In the genomic region with DNA sequence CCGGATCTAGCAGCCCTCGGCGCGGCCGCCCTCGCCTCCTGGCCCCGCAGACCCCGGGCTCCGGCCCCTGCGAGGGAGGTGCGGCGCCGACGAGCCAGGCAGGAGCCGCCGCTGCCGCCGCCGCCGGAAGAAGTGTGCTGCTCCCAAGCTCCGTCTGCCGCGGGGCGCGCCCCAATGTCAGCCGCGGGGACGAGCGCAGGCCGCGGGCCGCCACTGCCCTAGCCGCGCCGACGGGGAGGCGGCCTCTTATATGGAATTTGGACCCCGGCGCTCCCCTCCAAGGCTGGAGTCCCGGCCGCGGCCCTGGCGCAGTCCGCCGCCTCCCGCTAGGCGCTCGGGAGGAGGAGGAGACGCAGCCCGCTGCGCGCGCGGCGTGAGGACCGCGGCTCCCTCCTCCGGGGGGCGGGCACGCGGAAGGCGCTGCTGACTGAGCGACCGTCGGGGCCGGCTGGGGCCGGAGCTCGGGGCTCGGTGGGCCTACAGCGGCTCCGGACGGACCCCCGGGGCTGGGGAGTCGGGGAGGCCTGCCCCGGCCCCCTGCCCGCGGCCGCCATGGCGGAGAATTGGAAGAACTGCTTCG, we compare ENCODE assay signal across 1 cellular context.
TF ChIP-seq lines count a peak whose summit lies in the region.

A gene with protein sequence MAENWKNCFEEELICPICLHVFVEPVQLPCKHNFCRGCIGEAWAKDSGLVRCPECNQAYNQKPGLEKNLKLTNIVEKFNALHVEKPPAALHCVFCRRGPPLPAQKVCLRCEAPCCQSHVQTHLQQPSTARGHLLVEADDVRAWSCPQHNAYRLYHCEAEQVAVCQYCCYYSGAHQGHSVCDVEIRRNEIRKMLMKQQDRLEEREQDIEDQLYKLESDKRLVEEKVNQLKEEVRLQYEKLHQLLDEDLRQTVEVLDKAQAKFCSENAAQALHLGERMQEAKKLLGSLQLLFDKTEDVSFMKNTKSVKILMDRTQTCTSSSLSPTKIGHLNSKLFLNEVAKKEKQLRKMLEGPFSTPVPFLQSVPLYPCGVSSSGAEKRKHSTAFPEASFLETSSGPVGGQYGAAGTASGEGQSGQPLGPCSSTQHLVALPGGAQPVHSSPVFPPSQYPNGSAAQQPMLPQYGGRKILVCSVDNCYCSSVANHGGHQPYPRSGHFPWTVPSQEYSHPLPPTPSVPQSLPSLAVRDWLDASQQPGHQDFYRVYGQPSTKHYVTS (plus strand): TSS at position 414 of the 580 bp plus-strand sequence. CDS start 139 bp downstream, at position 553.

TF ChIP-seq in GM23338, 12 proteins besides CTCF, POLR2A, EP300 and RAD21 (continued from another document):
- TF ChIP-seq, protein P1, sequence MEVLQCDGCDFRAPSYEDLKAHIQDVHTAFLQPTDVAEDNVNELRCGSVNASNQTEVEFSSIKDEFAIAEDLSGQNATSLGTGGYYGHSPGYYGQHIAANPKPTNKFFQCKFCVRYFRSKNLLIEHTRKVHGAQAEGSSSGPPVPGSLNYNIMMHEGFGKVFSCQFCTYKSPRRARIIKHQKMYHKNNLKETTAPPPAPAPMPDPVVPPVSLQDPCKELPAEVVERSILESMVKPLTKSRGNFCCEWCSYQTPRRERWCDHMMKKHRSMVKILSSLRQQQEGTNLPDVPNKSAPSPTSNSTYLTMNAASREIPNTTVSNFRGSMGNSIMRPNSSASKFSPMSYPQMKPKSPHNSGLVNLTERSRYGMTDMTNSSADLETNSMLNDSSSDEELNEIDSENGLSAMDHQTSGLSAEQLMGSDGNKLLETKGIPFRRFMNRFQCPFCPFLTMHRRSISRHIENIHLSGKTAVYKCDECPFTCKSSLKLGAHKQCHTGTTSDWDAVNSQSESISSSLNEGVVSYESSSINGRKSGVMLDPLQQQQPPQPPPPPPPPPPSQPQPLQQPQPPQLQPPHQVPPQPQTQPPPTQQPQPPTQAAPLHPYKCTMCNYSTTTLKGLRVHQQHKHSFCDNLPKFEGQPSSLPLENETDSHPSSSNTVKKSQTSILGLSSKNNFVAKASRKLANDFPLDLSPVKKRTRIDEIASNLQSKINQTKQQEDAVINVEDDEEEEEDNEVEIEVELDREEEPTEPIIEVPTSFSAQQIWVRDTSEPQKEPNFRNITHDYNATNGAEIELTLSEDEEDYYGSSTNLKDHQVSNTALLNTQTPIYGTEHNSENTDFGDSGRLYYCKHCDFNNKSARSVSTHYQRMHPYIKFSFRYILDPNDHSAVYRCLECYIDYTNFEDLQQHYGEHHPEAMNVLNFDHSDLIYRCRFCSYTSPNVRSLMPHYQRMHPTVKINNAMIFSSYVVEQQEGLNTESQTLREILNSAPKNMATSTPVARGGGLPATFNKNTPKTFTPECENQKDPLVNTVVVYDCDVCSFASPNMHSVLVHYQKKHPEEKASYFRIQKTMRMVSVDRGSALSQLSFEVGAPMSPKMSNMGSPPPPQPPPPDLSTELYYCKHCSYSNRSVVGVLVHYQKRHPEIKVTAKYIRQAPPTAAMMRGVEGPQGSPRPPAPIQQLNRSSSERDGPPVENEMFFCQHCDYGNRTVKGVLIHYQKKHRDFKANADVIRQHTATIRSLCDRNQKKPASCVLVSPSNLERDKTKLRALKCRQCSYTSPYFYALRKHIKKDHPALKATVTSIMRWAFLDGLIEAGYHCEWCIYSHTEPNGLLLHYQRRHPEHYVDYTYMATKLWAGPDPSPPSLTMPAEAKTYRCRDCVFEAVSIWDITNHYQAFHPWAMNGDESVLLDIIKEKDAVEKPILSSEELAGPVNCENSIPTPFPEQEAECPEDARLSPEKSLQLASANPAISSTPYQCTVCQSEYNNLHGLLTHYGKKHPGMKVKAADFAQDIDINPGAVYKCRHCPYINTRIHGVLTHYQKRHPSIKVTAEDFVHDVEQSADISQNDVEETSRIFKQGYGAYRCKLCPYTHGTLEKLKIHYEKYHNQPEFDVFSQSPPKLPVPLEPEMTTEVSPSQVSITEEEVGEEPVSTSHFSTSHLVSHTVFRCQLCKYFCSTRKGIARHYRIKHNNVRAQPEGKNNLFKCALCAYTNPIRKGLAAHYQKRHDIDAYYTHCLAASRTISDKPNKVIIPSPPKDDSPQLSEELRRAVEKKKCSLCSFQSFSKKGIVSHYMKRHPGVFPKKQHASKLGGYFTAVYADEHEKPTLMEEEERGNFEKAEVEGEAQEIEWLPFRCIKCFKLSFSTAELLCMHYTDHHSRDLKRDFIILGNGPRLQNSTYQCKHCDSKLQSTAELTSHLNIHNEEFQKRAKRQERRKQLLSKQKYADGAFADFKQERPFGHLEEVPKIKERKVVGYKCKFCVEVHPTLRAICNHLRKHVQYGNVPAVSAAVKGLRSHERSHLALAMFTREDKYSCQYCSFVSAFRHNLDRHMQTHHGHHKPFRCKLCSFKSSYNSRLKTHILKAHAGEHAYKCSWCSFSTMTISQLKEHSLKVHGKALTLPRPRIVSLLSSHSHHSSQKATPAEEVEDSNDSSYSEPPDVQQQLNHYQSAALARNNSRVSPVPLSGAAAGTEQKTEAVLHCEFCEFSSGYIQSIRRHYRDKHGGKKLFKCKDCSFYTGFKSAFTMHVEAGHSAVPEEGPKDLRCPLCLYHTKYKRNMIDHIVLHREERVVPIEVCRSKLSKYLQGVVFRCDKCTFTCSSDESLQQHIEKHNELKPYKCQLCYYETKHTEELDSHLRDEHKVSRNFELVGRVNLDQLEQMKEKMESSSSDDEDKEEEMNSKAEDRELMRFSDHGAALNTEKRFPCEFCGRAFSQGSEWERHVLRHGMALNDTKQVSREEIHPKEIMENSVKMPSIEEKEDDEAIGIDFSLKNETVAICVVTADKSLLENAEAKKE (CRISPR knock-in tag; IDR thresholded peaks at IDR 0.05) = no peak
- TF ChIP-seq NANOG (IDR thresholded peaks at IDR 0.05; ENCODE audit: borderline replicate concordance) (no peak), POLR2AphosphoS5 (IDR thresholded peaks at IDR 0.05; ENCODE audit: low read depth) (no peak)
- TF ChIP-seq, protein P2, sequence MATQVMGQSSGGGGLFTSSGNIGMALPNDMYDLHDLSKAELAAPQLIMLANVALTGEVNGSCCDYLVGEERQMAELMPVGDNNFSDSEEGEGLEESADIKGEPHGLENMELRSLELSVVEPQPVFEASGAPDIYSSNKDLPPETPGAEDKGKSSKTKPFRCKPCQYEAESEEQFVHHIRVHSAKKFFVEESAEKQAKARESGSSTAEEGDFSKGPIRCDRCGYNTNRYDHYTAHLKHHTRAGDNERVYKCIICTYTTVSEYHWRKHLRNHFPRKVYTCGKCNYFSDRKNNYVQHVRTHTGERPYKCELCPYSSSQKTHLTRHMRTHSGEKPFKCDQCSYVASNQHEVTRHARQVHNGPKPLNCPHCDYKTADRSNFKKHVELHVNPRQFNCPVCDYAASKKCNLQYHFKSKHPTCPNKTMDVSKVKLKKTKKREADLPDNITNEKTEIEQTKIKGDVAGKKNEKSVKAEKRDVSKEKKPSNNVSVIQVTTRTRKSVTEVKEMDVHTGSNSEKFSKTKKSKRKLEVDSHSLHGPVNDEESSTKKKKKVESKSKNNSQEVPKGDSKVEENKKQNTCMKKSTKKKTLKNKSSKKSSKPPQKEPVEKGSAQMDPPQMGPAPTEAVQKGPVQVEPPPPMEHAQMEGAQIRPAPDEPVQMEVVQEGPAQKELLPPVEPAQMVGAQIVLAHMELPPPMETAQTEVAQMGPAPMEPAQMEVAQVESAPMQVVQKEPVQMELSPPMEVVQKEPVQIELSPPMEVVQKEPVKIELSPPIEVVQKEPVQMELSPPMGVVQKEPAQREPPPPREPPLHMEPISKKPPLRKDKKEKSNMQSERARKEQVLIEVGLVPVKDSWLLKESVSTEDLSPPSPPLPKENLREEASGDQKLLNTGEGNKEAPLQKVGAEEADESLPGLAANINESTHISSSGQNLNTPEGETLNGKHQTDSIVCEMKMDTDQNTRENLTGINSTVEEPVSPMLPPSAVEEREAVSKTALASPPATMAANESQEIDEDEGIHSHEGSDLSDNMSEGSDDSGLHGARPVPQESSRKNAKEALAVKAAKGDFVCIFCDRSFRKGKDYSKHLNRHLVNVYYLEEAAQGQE (IDR thresholded peaks at IDR 0.05; ENCODE audit: unreplicated experiment) = no peak
